19 cellular contexts compared by ENCODE assay signal in the genomic region with DNA sequence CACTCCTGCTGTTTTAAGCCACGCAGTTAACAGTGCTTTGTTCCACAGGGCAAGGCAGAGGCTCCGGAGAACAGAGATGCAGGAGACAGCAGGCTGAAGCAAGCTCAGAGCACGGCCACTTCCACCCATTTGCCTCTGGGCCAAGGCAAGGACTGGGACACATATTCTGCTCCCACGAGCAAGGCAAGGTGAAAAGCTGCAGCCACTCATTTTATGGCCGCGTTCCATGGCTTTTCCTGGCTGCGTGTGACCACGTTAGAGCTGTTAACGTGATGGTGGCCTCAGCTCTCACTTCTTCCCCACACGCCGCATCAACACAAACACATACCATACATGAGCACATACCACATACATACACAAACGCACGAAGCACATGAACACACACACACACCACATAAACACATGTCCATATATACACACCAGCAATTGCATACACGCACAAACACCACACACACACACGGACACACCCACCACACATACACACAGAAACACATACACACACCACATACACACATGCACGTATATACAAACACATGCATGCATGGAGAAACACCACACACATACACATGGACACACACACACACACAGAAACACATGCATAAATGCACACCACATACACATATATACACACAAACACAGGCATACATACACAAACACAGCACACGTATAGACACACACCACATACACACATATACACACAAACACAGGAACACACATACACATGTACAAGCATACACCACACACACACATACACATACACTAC.
DNase-seq lines count a peak whose midpoint lies in the region; ATAC-seq, FAIRE-seq and TF ChIP-seq lines count a peak whose summit lies in the region.
"Had no signal": no experiment of that assay in that cellular context is flagged by ENCODE, and none has a peak within 500 bp of the region (broad histone marks: within the 10 kb centered on the region; RNA-seq: fewer than 3 reads in every experiment).

No MANE protein-coding gene starts in this region.

- TF ChIP-seq EP300 in neural cell (conservative IDR thresholded peaks at IDR 0.05; ENCODE audit: poor library complexity, severe bottlenecking): no peak

- no peak overlapping the region for H2AFZ ChIP-seq in neural cell (ENCODE audit: low read depth, low read length)
- H2AFZ ChIP-seq: GM23338 had no signal

- H3K4me2 ChIP-seq in neural cell (ENCODE audit: low read length): no peak overlapping the region
- H3K4me2 ChIP-seq: A549, GM23338, KMS-11 had no signal

- H3K4me3 ChIP-seq in bronchial epithelial cell (ENCODE audit: low read depth, low read length): no peak overlapping the region
- no peak overlapping the region for H3K4me3 ChIP-seq in neural cell (ENCODE audit: low read length)
- H3K4me3 ChIP-seq: A549, GM12878, GM23338 had no signal

- no peaks in the 10 kb centered on the region for H3F3A ChIP-seq in neural cell (ENCODE audit: insufficient read depth, low read length, poor library complexity, severe bottlenecking)

- no peak for ATAC-seq in HG03439 (IDR thresholded peaks at IDR 0.05; ENCODE audit: unreplicated experiment)
- no peak for ATAC-seq in HG03196 (IDR thresholded peaks at IDR 0.05; ENCODE audit: unreplicated experiment)
- ATAC-seq: A549, GM12878, GM23338 had no signal

- FAIRE-seq in D721Med (lab: Jason Lieb, UNC) (peak; percentile 60), bronchial epithelial cell (lab: Jason Lieb, UNC) (peak; percentile 13)
- FAIRE-seq: A549, GM12878 had no signal

- no peak overlapping the region for H3K9ac ChIP-seq in neural cell (ENCODE audit: low read length)
- H3K9ac ChIP-seq: KMS-11 had no signal

- no peaks in the 10 kb centered on the region for H3K27me3 ChIP-seq in bronchial epithelial cell (ENCODE audit: control insufficient read depth, insufficient read depth, low read length)
- no peaks in the 10 kb centered on the region for H3K27me3 ChIP-seq in neural cell (ENCODE audit: insufficient read depth, low read depth, low read length)
- H3K27me3 ChIP-seq: BE2C had no signal

- no peaks in the 10 kb centered on the region for H3K9me2 ChIP-seq in neural cell (ENCODE audit: insufficient read depth, low read length)

- no peaks in the 10 kb centered on the region for H4K20me1 ChIP-seq in neural cell (ENCODE audit: insufficient read depth)

- H3K36me3 ChIP-seq in bronchial epithelial cell (ENCODE audit: control insufficient read depth, insufficient read depth, low read length) (no peaks in the 10 kb centered on the region), neural cell (ENCODE audit: insufficient read depth, low read length) (no peaks in the 10 kb centered on the region)
- H3K36me3 ChIP-seq: BE2C had no signal

- no peak for DNase-seq in D721Med (ENCODE audit: insufficient read length, low spot score)
- peak; percentile 35 for DNase-seq in G401 (ENCODE audit: low spot score)
- no peak for DNase-seq in bronchial epithelial cell (ENCODE audit: low read depth)
- no peak for DNase-seq in stimulated activated CD4-positive, alpha-beta T cell treated with anti-CD3 and anti-CD28 coated beads, Interleukin-4, amount 100 ng/mL, for 4 hours
- DNase-seq in stimulated activated naive CD4-positive, alpha-beta T cell treated with Interleukin-2 at 50 U/mL for 16 hours (lab: John Stamatoyannopoulos, UW): no peak
- DNase-seq: BE2C; CD4-positive, alpha-beta memory T cell; COR-L47; DMS53; HCEC 1CT; HFFc6 had no signal

- TF ChIP-seq CTCF in D721Med (IDR thresholded peaks at IDR 0.05; ENCODE audit: insufficient read depth, missing control alignments) (no peak), bronchial epithelial cell (IDR thresholded peaks at IDR 0.05; ENCODE audit: insufficient read depth, low read length, severe bottlenecking) (no peak), neural cell (IDR thresholded peaks at IDR 0.05; ENCODE audit: poor library complexity, severe bottlenecking) (no peak)

- in situ Hi-C loops in G401 (cut with HindIII; ENCODE audit: low sequenced_read_pairs): no loop called here

- no peaks in the 10 kb centered on the region for H3K9me3 ChIP-seq in neural cell (ENCODE audit: low read length)
- H3K9me3 ChIP-seq: A549, BE2C had no signal

- peak overlapping the region; percentile 75 for H3K27ac ChIP-seq in neural cell (ENCODE audit: low read length)
- H3K27ac ChIP-seq: A549, C4-2B, KMS-11 had no signal

- no peaks in the 10 kb centered on the region for H3K79me2 ChIP-seq in neural cell (replicated peaks; ENCODE audit: insufficient read depth, low read length)

- TF ChIP-seq RAD21 in neural cell (conservative IDR thresholded peaks at IDR 0.05): no peak

TF ChIP-seq in neural cell, 6 proteins besides CTCF, POLR2A, EP300 and RAD21:
- no peak for TF ChIP-seq REST (IDR thresholded peaks at IDR 0.05; ENCODE audit: borderline replicate concordance)
- no peak for TF ChIP-seq EZH2 (IDR thresholded peaks at IDR 0.05; ENCODE audit: borderline replicate concordance, insufficient read depth, low read length, poor library complexity, severe bottlenecking)
- no peak for TF ChIP-seq POLR2AphosphoS5 (IDR thresholded peaks at IDR 0.05)
- no peak for TF ChIP-seq MXI1 (conservative IDR thresholded peaks at IDR 0.05; ENCODE audit: poor library complexity, severe bottlenecking)
- no peak for TF ChIP-seq SMC3 (conservative IDR thresholded peaks at IDR 0.05; ENCODE audit: poor library complexity)
- TF ChIP-seq TAF1 (IDR thresholded peaks at IDR 0.05; ENCODE audit: low read depth): no peak
